1 cellular context compared by ENCODE assay signal in the genomic region with DNA sequence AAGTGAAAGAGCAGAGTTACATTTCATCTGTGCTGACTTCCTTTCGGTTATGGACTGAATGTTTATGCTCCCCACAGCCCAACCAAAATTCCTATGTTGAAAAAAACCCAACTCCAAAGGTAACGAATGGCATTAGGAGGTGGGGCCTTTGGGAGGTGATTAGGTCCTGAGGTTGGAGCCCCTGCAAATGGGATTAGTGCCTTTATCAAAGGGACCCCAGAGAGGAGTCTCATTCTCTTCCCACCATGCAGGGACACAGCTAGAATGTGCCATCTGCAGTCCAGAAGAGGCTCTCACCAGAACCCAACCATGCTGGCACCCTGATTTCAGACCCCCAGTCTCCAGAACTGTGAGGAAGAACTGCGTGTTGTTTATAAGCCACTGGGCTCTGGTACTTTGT.
TF ChIP-seq lines count a peak whose summit lies in the region.

No MANE protein-coding gene starts in this region.

TF ChIP-seq in HepG2, 621 proteins besides CTCF, POLR2A, EP300 and RAD21:
- TF ChIP-seq ZNF264 (CRISPR knock-in tag; IDR thresholded peaks at IDR 0.05): peak; percentile 69; the same call in 1 of the 2 replicates
- no peak for TF ChIP-seq PITX1 (CRISPR knock-in tag; IDR thresholded peaks at IDR 0.05)
